Comparison of ENCODE assay signal across 20 cellular contexts in the genomic region with DNA sequence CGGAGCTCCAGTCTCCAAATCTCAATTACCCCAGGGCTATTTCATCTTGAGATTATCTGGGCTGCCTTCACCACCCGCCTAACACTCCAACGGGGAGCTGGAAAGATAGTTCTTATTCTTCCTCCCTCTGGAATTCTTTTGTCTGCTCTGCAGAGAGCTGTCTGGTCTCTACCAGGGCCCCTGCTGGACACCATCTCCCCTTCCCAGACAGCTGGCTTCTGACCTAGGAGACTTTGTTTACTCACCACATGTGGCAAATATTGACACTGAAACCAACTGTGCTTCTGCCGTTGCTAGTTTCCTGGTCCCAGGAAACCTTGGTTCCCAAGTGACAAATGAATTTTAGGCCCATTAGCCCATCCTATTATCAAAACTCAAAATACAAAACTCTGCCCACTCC.
A peak's percentile ranks its signal among the peaks of the same experiment; 100 is the strongest.
DNase-seq lines count a peak whose midpoint lies in the region; FAIRE-seq and TF ChIP-seq lines count a peak whose summit lies in the region.
"Had no signal": no experiment of that assay in that cellular context is flagged by ENCODE, and none has a peak within 500 bp of the region (broad histone marks: within the 10 kb centered on the region; RNA-seq: fewer than 3 reads in every experiment).

No MANE protein-coding gene starts in this region.

- intact Hi-C loops in activated naive CD4-positive, alpha-beta T cell treated with anti-CD3 and anti-CD28 coated beads for 36 hours (cut with micrococcal nuclease): no loop called here

- H3K4me1 Mint-ChIP-seq in activated naive CD4-positive, alpha-beta T cell treated with anti-CD3 and anti-CD28 coated beads for 36 hours (ENCODE audit: low read depth): no peaks in the 10 kb centered on the region
- H3K4me1 Mint-ChIP-seq: activated T-helper 17 cell treated with anti-CD3 and anti-CD28 coated beads, Interleukin-2, amount 50 U/mL, for 72 hours had no signal

- H3K9me3 ChIP-seq in BE2C: no peaks in the 10 kb centered on the region
- H3K9me3 ChIP-seq: adrenal gland, vagina had no signal

- no peak overlapping the region for H3K4me3 ChIP-seq in BE2C (ENCODE audit: low read depth, low read length)
- H3K4me3 ChIP-seq: adrenal gland, vagina had no signal

- CTCF ChIA-PET in activated naive CD4-positive, alpha-beta T cell treated with anti-CD3 and anti-CD28 coated beads for 36 hours (lab: Charles Lee): no interaction called here

- no peak overlapping the region for H3K27ac Mint-ChIP-seq in activated naive CD4-positive, alpha-beta T cell treated with anti-CD3 and anti-CD28 coated beads for 36 hours
- H3K27ac Mint-ChIP-seq: activated T-helper 17 cell treated with anti-CD3 and anti-CD28 coated beads, Interleukin-2, amount 50 U/mL, for 72 hours; CD4-positive, CD25-positive, alpha-beta regulatory T cell; memory B cell; stimulated activated naive CD8-positive, alpha-beta T cell treated with anti-CD3 and anti-CD28 coated beads, Interleukin-15, Interleukin-2, amounts not matched to agents 100 ng/mL and 50 ng/mL, for 24 hours; T-helper 1 cell treated with Interleukin-12 subunit alpha and Interleukin-12 subunit beta and Interleukin-4 antibody, amounts not matched to agents 30 μg/mL and 1 μg/mL, for 36 hours had no signal

- DNase-seq in BE2C (no peak), NCI-H1092 (lab: John Stamatoyannopoulos, UW) (peak; percentile 89), NCI-H526 treated with DMSO at 0.1 percent for 48 hours (lab: John Stamatoyannopoulos, UW) (peak; percentile 99), A172 (ENCODE audit: low spot score) (no peak), putamen (ENCODE audit: low spot score) (no peak), ecto neural progenitor cell (ENCODE audit: low spot score) (no peak)
- no peak for DNase-seq in activated naive CD4-positive, alpha-beta T cell treated with anti-CD3 and anti-CD28 coated beads for 36 hours
- DNase-seq: activated CD4-positive, CD25-positive, alpha-beta regulatory T cell; activated CD8-positive, alpha-beta memory T cell treated with anti-CD3 and anti-CD28 coated beads for 24 hours; adrenal gland; CD4-positive, CD25-positive, alpha-beta regulatory T cell; effector memory CD4-positive, alpha-beta T cell; retina; stimulated activated CD4-positive, alpha-beta T cell treated with anti-CD3 and anti-CD28 coated beads, Interleukin-15, amount 100 ng/mL, for 24 hours had no signal

- H3K27me3 ChIP-seq in BE2C: no peaks in the 10 kb centered on the region
- H3K27me3 ChIP-seq: adrenal gland, vagina had no signal

- H3K4me1 ChIP-seq in BE2C: peaks cover 13% of the 10 kb centered on the region; the same call in 1 of the 2 replicates
- H3K4me1 ChIP-seq: adrenal gland, vagina had no signal

- peak; percentile 94 for FAIRE-seq in islet of Langerhans (lab: Jason Lieb, UNC)

- peaks cover 12% of the 10 kb centered on the region for H3K27me3 Mint-ChIP-seq in activated naive CD4-positive, alpha-beta T cell treated with anti-CD3 and anti-CD28 coated beads for 36 hours (ENCODE audit: low read depth)

- no peaks in the 10 kb centered on the region for H3K9me3 Mint-ChIP-seq in activated naive CD4-positive, alpha-beta T cell treated with anti-CD3 and anti-CD28 coated beads for 36 hours
- H3K9me3 Mint-ChIP-seq: activated T-helper 17 cell treated with anti-CD3 and anti-CD28 coated beads, Interleukin-2, amount 50 U/mL, for 72 hours; CD4-positive, CD25-positive, alpha-beta regulatory T cell; memory B cell; stimulated activated naive CD8-positive, alpha-beta T cell treated with anti-CD3 and anti-CD28 coated beads, Interleukin-15, Interleukin-2, amounts not matched to agents 100 ng/mL and 50 ng/mL, for 24 hours; T-helper 1 cell treated with Interleukin-12 subunit alpha and Interleukin-12 subunit beta and Interleukin-4 antibody, amounts not matched to agents 30 μg/mL and 1 μg/mL, for 36 hours had no signal

- peak; percentile 7; the same call in 1 of the 2 replicates for TF ChIP-seq CTCF in BE2C (IDR thresholded peaks at IDR 0.05; ENCODE audit: low read depth, low read length)

- H3K36me3 Mint-ChIP-seq in activated naive CD4-positive, alpha-beta T cell treated with anti-CD3 and anti-CD28 coated beads for 36 hours (ENCODE audit: low read depth): no peaks in the 10 kb centered on the region
- H3K36me3 Mint-ChIP-seq: CD4-positive, CD25-positive, alpha-beta regulatory T cell; memory B cell had no signal

- no peaks in the 10 kb centered on the region for H3K36me3 ChIP-seq in BE2C
- H3K36me3 ChIP-seq: adrenal gland, vagina had no signal

- no peak overlapping the region for H3K4me3 Mint-ChIP-seq in activated naive CD4-positive, alpha-beta T cell treated with anti-CD3 and anti-CD28 coated beads for 36 hours
- H3K4me3 Mint-ChIP-seq: activated T-helper 17 cell treated with anti-CD3 and anti-CD28 coated beads, Interleukin-2, amount 50 U/mL, for 72 hours; CD4-positive, CD25-positive, alpha-beta regulatory T cell; memory B cell; stimulated activated naive CD8-positive, alpha-beta T cell treated with anti-CD3 and anti-CD28 coated beads, Interleukin-15, Interleukin-2, amounts not matched to agents 100 ng/mL and 50 ng/mL, for 24 hours; T-helper 1 cell treated with Interleukin-12 subunit alpha and Interleukin-12 subunit beta and Interleukin-4 antibody, amounts not matched to agents 30 μg/mL and 1 μg/mL, for 36 hours had no signal

Comparison
In these comparisons a context has a peak if more than half of its experiments do, and no peak if none do; other contexts are left out.
1. DNase-seq: peak in NCI-H1092 (single experiment) and NCI-H526 treated with DMSO at 0.1 percent for 48 hours (single experiment); none in BE2C (single experiment), A172 (single experiment), putamen (single experiment), activated naive CD4-positive, alpha-beta T cell treated with anti-CD3 and anti-CD28 coated beads for 36 hours (single experiment) and ecto neural progenitor cell (single experiment).